Comparison of ENCODE assay signal across 8 cellular contexts in genomic region chr20:25867776-25868649, GRCh38.
DNase-seq lines count a peak whose midpoint lies in the region; ATAC-seq and TF ChIP-seq lines count a peak whose summit lies in the region.

No MANE protein-coding gene starts in this region.

- H3K9me3 ChIP-seq in A673 (ENCODE audit: low read depth, low read length, poor library complexity, severe bottlenecking) (no peaks in the 10 kb centered on the region), mucosa of stomach (ENCODE audit: control insufficient read depth, low read length) (no peaks in the 10 kb centered on the region)

- CTCF ChIA-PET in A673 (lab: Charles Lee): no interaction called here

- no peaks in the 10 kb centered on the region for H3K9me3 Mint-ChIP-seq in stimulated activated effector memory CD8-positive, alpha-beta T cell treated with anti-CD3 and anti-CD28 coated beads, Interleukin-12 subunit alpha, Interleukin-12 subunit beta, amount 100 ng/mL, for 72 hours

- intact Hi-C loops in A673 (cut with micrococcal nuclease; ENCODE audit: unreplicated experiment): no loop called here

- peaks cover 43% of the 10 kb centered on the region for H3K4me1 Mint-ChIP-seq in stimulated activated effector memory CD8-positive, alpha-beta T cell treated with anti-CD3 and anti-CD28 coated beads, Interleukin-12 subunit alpha, Interleukin-12 subunit beta, amount 100 ng/mL, for 72 hours

- peak; percentile 77 for DNase-seq in A673 (ENCODE audit: low spot score)
- DNase-seq in NCI-H2171 treated with DMSO at 0.1 percent for 48 hours (lab: John Stamatoyannopoulos, UW): peak; percentile 68
- DNase-seq in activated T-cell treated with anti-CD3 and anti-CD28 coated beads for 4 hours: peak; percentile 46
- DNase-seq in stimulated activated effector memory CD8-positive, alpha-beta T cell treated with anti-CD3 and anti-CD28 coated beads, Interleukin-12 subunit alpha, Interleukin-12 subunit beta, amount 100 ng/mL, for 72 hours (ENCODE audit: low spot score in 2 of 2): peak; percentile 61 to 71

- H3K36me3 Mint-ChIP-seq in stimulated activated effector memory CD8-positive, alpha-beta T cell treated with anti-CD3 and anti-CD28 coated beads, Interleukin-12 subunit alpha, Interleukin-12 subunit beta, amount 100 ng/mL, for 72 hours: peaks cover 14% of the 10 kb centered on the region

- H3K27me3 ChIP-seq in A673 (replicated peaks; ENCODE audit: insufficient read depth, low read depth, low read length, poor library complexity) (peaks cover 37% of the 10 kb centered on the region), mucosa of stomach (ENCODE audit: control insufficient read depth, insufficient read depth, low read length) (peaks cover 54% of the 10 kb centered on the region)

- BruUV-seq in A673 (replicated peaks; lab: Mats Ljungman, UMichigan): no TSS peak

- POLR2A ChIA-PET in A673 (lab: Charles Lee; ENCODE audit: low non-redundant PET): no interaction called here

- H3K4me3 ChIP-seq in A673 (ENCODE audit: low read depth, low read length, poor library complexity, severe bottlenecking) (no peak overlapping the region), mucosa of stomach (ENCODE audit: low read length) (peak overlapping the region; percentile 43)

- no peak overlapping the region for H3K27ac Mint-ChIP-seq in stimulated activated effector memory CD8-positive, alpha-beta T cell treated with anti-CD3 and anti-CD28 coated beads, Interleukin-12 subunit alpha, Interleukin-12 subunit beta, amount 100 ng/mL, for 72 hours

- no peaks in the 10 kb centered on the region for H3K36me3 ChIP-seq in A673 (ENCODE audit: insufficient read depth, low read length, poor library complexity, severe bottlenecking)
- H3K36me3 ChIP-seq in mucosa of stomach (ENCODE audit: control insufficient read depth, insufficient read depth, low read length): no peaks in the 10 kb centered on the region

- TF ChIP-seq CTCF in A673 (conservative IDR thresholded peaks at IDR 0.05; ENCODE audit: low read depth, low read length): no peak

- no peak overlapping the region for H3K27ac ChIP-seq in A673 (ENCODE audit: low read depth, low read length, poor library complexity, severe bottlenecking)

- H3K4me1 ChIP-seq in A673 (ENCODE audit: insufficient read depth, low read length, poor library complexity, severe bottlenecking): no peaks in the 10 kb centered on the region
- H3K4me1 ChIP-seq in mucosa of stomach (ENCODE audit: control insufficient read depth, insufficient read depth, low read length): peaks cover 6% of the 10 kb centered on the region

- peak overlapping the region; percentile 48 for H3K4me3 Mint-ChIP-seq in stimulated activated effector memory CD8-positive, alpha-beta T cell treated with anti-CD3 and anti-CD28 coated beads, Interleukin-12 subunit alpha, Interleukin-12 subunit beta, amount 100 ng/mL, for 72 hours

- peak overlapping the region; percentile 50 for H3K9ac ChIP-seq in mucosa of stomach (ENCODE audit: low read length)

- peak; percentile 72 for ATAC-seq in GM19468 (IDR thresholded peaks at IDR 0.05; ENCODE audit: extremely low read depth, unreplicated experiment)
- ATAC-seq in esophagus mucosa: peak; percentile 67
- peak; percentile 81 for ATAC-seq in stimulated activated effector memory CD8-positive, alpha-beta T cell treated with anti-CD3 and anti-CD28 coated beads, Interleukin-12 subunit alpha, Interleukin-12 subunit beta, amount 100 ng/mL, for 72 hours
- no peak for ATAC-seq in HG02973 (IDR thresholded peaks at IDR 0.05; ENCODE audit: unreplicated experiment)
